In genomic region chr1:45803299-45803780, GRCh38 we compare ENCODE assay signal across 8 cellular contexts. TPM values are rescaled to one million over a fixed set of nuclear protein-coding genes. Genes with fewer than 3 reads are reported as not detected.
DNase-seq lines count a peak whose midpoint lies in the region; ATAC-seq and TF ChIP-seq lines count a peak whose summit lies in the region.

Gene MAST2, plus strand, starts transcription at chr1:45803612. Its CDS starts 284 bp downstream, at chr1:45803896.

- peaks cover 30% of the 10 kb centered on the region for H3K4me1 ChIP-seq in DND-41 (ENCODE audit: insufficient read depth, low read length)
- H3K4me1 ChIP-seq in GM23248 (ENCODE audit: insufficient read depth), result peaks cover 18% of the 10 kb centered on the region

- H3K36me3 ChIP-seq in DND-41 (ENCODE audit: insufficient read depth, low read length), result peaks cover 17% of the 10 kb centered on the region; the same call in 1 of the 2 replicates
- no peaks in the 10 kb centered on the region for H3K36me3 ChIP-seq in GM23248 (ENCODE audit: low read depth)

- H3K4me3 ChIP-seq in DND-41 (ENCODE audit: low read depth in 1 of 2, low read length in 2 of 2) (peak within 1 kb of the TSS; percentile 66 to 70; a peak in 3 of 4 replicates), GM23248 (peak within 1 kb of the TSS; percentile 86), fibroblast of pulmonary artery (replicated peaks; ENCODE audit: low read depth, low read length) (peak within 1 kb of the TSS; percentile 67)

- H3K9me3 ChIP-seq in DND-41 (ENCODE audit: insufficient read depth, low read length, severe bottlenecking) (no peaks in the 10 kb centered on the region), GM23248 (ENCODE audit: low read depth) (no peaks in the 10 kb centered on the region)

- H3K4me2 ChIP-seq in DND-41 (ENCODE audit: insufficient read depth, low read length) (peak within 1 kb of the TSS; percentile 74), GM23248 (ENCODE audit: unreplicated experiment) (peak within 1 kb of the TSS; percentile 97)

- no peak for TF ChIP-seq CTCF in DND-41 (IDR thresholded peaks at IDR 0.05; ENCODE audit: borderline replicate concordance, extremely low read depth, low read length, poor library complexity, severe bottlenecking)
- TF ChIP-seq CTCF in fibroblast of pulmonary artery (IDR thresholded peaks at IDR 0.05; ENCODE audit: low read length, missing control alignments), result no peak

- ATAC-seq in DND-41 (ENCODE audit: insufficient read depth, low read depth), result peak; percentile 87
- peak; percentile 94 for ATAC-seq in activated T-helper 17 cell treated with anti-CD3 and anti-CD28 coated beads, Interleukin-2, amount 50 U/mL, for 72 hours (replicated peaks)
- ATAC-seq in natural killer cell treated with Interleukin-12 subunit alpha and Interleukin-12 subunit beta and Interleukin-15 and Interleukin-18, amount 100 ng/mL, for 72 hours, result peak; percentile 97 to 98

- in situ Hi-C loops in GM23248 (cut with MboI), result no loop called here

- H3K27ac Mint-ChIP-seq in activated T-helper 17 cell treated with anti-CD3 and anti-CD28 coated beads, Interleukin-2, amount 50 U/mL, for 72 hours, result peak within 1 kb of the TSS; percentile 85
- H3K27ac Mint-ChIP-seq in natural killer cell treated with Interleukin-12 subunit alpha and Interleukin-12 subunit beta and Interleukin-15 and Interleukin-18, amount 100 ng/mL, for 72 hours, result peak within 1 kb of the TSS; percentile 88 to 91

- H3K9me2 ChIP-seq in GM23248 (ENCODE audit: insufficient read depth), result no peaks in the 10 kb centered on the region

- H3K9me3 Mint-ChIP-seq in activated T-helper 17 cell treated with anti-CD3 and anti-CD28 coated beads, Interleukin-2, amount 50 U/mL, for 72 hours, result no peaks in the 10 kb centered on the region
- H3K9me3 Mint-ChIP-seq in natural killer cell treated with Interleukin-12 subunit alpha and Interleukin-12 subunit beta and Interleukin-15 and Interleukin-18, amount 100 ng/mL, for 72 hours, result no peaks in the 10 kb centered on the region

- 0 to 2% methylated on average over 15 to 47 of the region's 58 CpGs for WGBS in GM23248 (ENCODE audit: low coverage in 1 of 2, low lambda C conversion rate in 2 of 2, missing lambda C conversion rate in 2 of 2), 2 experiments

- H3K4me1 Mint-ChIP-seq in activated T-helper 17 cell treated with anti-CD3 and anti-CD28 coated beads, Interleukin-2, amount 50 U/mL, for 72 hours, result peaks cover 29% of the 10 kb centered on the region
- peaks cover 31 to 40% of the 10 kb centered on the region in 2 donors for H3K4me1 Mint-ChIP-seq in natural killer cell treated with Interleukin-12 subunit alpha and Interleukin-12 subunit beta and Interleukin-15 and Interleukin-18, amount 100 ng/mL, for 72 hours (ENCODE audit: low read depth in 2 of 2)

- peak within 1 kb of the TSS; percentile 92 for H3K4me3 Mint-ChIP-seq in activated T-helper 17 cell treated with anti-CD3 and anti-CD28 coated beads, Interleukin-2, amount 50 U/mL, for 72 hours
- H3K4me3 Mint-ChIP-seq in natural killer cell treated with Interleukin-12 subunit alpha and Interleukin-12 subunit beta and Interleukin-15 and Interleukin-18, amount 100 ng/mL, for 72 hours, result peak within 1 kb of the TSS; percentile 99

- peak; percentile 87 for DNase-seq in DND-41
- peak; percentile 97 for DNase-seq in GM23248
- peak; percentile 74 to 82 for DNase-seq in Kasumi-1 (lab: John Stamatoyannopoulos, UW)
- peak; percentile 96 for DNase-seq in RPMI8226
- DNase-seq in fibroblast of pulmonary artery (ENCODE audit: low read depth), result peak; percentile 84
- DNase-seq in natural killer cell treated with Interleukin-12 subunit alpha and Interleukin-12 subunit beta and Interleukin-15 and Interleukin-18, amount 100 ng/mL, for 72 hours (ENCODE audit: low spot score), result peak; percentile 95
- DNase-seq in stimulated activated naive CD4-positive, alpha-beta T cell (lab: John Stamatoyannopoulos, UW), result peak; percentile 37 to 73 (median 62)

- H3K79me2 ChIP-seq in DND-41 (ENCODE audit: insufficient read depth, low read length) (peaks cover 43% of the 10 kb centered on the region), GM23248 (ENCODE audit: insufficient read depth) (peaks cover 45% of the 10 kb centered on the region)

- no peaks in the 10 kb centered on the region for H3K27me3 Mint-ChIP-seq in activated T-helper 17 cell treated with anti-CD3 and anti-CD28 coated beads, Interleukin-2, amount 50 U/mL, for 72 hours
- no peaks in the 10 kb centered on the region for H3K27me3 Mint-ChIP-seq in natural killer cell treated with Interleukin-12 subunit alpha and Interleukin-12 subunit beta and Interleukin-15 and Interleukin-18, amount 100 ng/mL, for 72 hours

- H3K27me3 ChIP-seq in DND-41 (ENCODE audit: insufficient read depth, low read length, poor library complexity), result no peaks in the 10 kb centered on the region
- no peaks in the 10 kb centered on the region for H3K27me3 ChIP-seq in GM23248 (replicated peaks; ENCODE audit: insufficient read depth)

- H4K20me1 ChIP-seq in DND-41 (ENCODE audit: insufficient read depth, low read length), result no peaks in the 10 kb centered on the region
- no peaks in the 10 kb centered on the region for H4K20me1 ChIP-seq in GM23248 (ENCODE audit: insufficient read depth)

- H2AFZ ChIP-seq in DND-41 (ENCODE audit: low read depth, low read length), result peak within 1 kb of the TSS; percentile 90
- peak within 1 kb of the TSS; percentile 96 for H2AFZ ChIP-seq in GM23248

- peak within 1 kb of the TSS; percentile 65 for H3K9ac ChIP-seq in DND-41 (ENCODE audit: low read depth, low read length)
- peak within 1 kb of the TSS; percentile 92 for H3K9ac ChIP-seq in GM23248

- H3F3A ChIP-seq in GM23248 (ENCODE audit: insufficient read depth), result peaks cover 13% of the 10 kb centered on the region

- H3K36me3 Mint-ChIP-seq in activated T-helper 17 cell treated with anti-CD3 and anti-CD28 coated beads, Interleukin-2, amount 50 U/mL, for 72 hours (ENCODE audit: low read depth), result peaks cover 8% of the 10 kb centered on the region
- peaks cover 18% of the 10 kb centered on the region for H3K36me3 Mint-ChIP-seq in natural killer cell treated with Interleukin-12 subunit alpha and Interleukin-12 subunit beta and Interleukin-15 and Interleukin-18, amount 100 ng/mL, for 72 hours

- H3K27ac ChIP-seq in DND-41 (ENCODE audit: low read length) (peak within 1 kb of the TSS; percentile 73), GM23248 (peak within 1 kb of the TSS; percentile 97)

RNA-seq across cellular contexts. Expression of gene MAST2, which starts in this region (rescaled TPM):
- 19.1 TPM in 2 replicates for total RNA-seq in GM23248 (2014; rRNA removed; shearing (Covaris generic))
- 13.6 and 14.2 TPM in 2 replicates for polyA plus RNA-seq in GM23248 (2016; fragmentation: Nextera tagmentation; extraction: Ambion mirVana)
- 10 to 100 TPM; 24.4 to 29.8 TPM for total RNA-seq in activated T-helper 17 cell treated with anti-CD3 and anti-CD28 coated beads, Interleukin-2, amount 50 U/mL, for 72 hours
- 10 to 100 TPM; 31.8 to 73.2 TPM for total RNA-seq in natural killer cell treated with Interleukin-12 subunit alpha and Interleukin-12 subunit beta and Interleukin-15 and Interleukin-18, amount 100 ng/mL, for 72 hours

Comparison
In these comparisons a context has a peak if more than half of its experiments do, and no peak if none do; other contexts are left out.
1. Peak in every context shown above with its lines: DNase-seq, ATAC-seq, H3K4me3 ChIP-seq and H3K27ac ChIP-seq.